ENCODE assay signal across 7 cellular contexts in the genomic region with DNA sequence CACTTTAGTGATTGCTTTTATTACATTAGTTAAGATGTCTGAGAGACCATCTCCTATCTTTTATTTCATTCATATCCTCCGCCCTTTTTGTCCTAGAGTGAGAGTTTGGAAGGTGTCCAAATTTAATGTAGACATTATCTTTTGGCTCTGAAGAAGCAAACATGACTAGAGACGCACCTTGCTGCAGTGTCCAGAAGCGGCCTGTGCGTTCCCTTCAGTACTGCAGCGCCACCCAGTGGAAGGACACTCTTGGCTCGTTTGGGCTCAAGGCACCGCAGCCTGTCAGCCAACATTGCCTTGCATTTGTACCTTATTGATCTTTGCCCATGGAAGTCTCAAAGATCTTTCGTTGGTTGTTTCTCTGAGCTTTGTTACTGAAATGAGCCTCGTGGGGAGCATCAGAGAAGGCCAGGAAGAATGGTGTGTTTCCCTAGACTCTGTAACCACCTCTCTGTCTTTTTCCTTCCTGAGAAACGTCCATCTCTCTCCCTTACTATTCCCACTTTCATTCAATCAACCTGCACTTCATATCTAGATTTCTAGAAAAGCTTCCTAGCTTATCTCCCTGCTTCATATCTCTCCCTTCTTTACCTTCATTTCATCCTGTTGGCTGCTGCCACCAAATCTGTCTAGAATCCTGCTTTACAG. TPM values are rescaled to one million over a fixed set of nuclear protein-coding genes. Genes with fewer than 3 reads are reported as not detected.
A peak's percentile ranks its signal among the peaks of the same experiment; 100 is the strongest.
DNase-seq lines count a peak whose midpoint lies in the region; ATAC-seq, FAIRE-seq and TF ChIP-seq lines count a peak whose summit lies in the region.

No MANE protein-coding gene starts in this region.

- peak; percentile 70 for ATAC-seq in activated CD8-positive, alpha-beta memory T cell treated with anti-CD3 and anti-CD28 coated beads, Interleukin-2, amount 10 ng/mL, durations not matched to agents 7 days and 5 days
- ATAC-seq in effector memory CD8-positive, alpha-beta T cell (replicated peaks): peak; percentile 69
- peak; percentile 69 to 84 for ATAC-seq in stimulated activated naive B cell treated with anti-CD40 and anti-IgM and Interleukin-4, amounts not matched to agents 10 μg/mL and 1 μg/mL and 100 μg/mL, for 72 hours (replicated peaks)
- no peak for ATAC-seq in HG02678 (IDR thresholded peaks at IDR 0.05; ENCODE audit: unreplicated experiment)

- CTCF ChIA-PET in activated CD8-positive, alpha-beta memory T cell treated with anti-CD3 and anti-CD28 coated beads, Interleukin-2, amount 10 ng/mL, durations not matched to agents 7 days and 5 days (lab: Charles Lee): interaction anchor here (1.0 to 9.3 kb wide), 8 partner anchors 10 to 102 kb away, joined by 3 to 93 read pairs (median 4); partner anchors contain the start of gene CLCN1

- H3K27ac Mint-ChIP-seq in activated CD8-positive, alpha-beta memory T cell treated with anti-CD3 and anti-CD28 coated beads, Interleukin-2, amount 10 ng/mL, durations not matched to agents 7 days and 5 days: peak overlapping the region; percentile 61
- peak overlapping the region in 1 of 2 donors; percentile 52 for H3K27ac Mint-ChIP-seq in effector memory CD8-positive, alpha-beta T cell
- H3K27ac Mint-ChIP-seq in stimulated activated naive B cell treated with anti-CD40 and anti-IgM and Interleukin-4, amounts not matched to agents 10 μg/mL and 1 μg/mL and 100 μg/mL, for 72 hours: peak overlapping the region; percentile 22

- peak; percentile 61 for FAIRE-seq in GM12892 (lab: Jason Lieb, UNC)

- H3K27me3 Mint-ChIP-seq in activated CD8-positive, alpha-beta memory T cell treated with anti-CD3 and anti-CD28 coated beads, Interleukin-2, amount 10 ng/mL, durations not matched to agents 7 days and 5 days: no peaks in the 10 kb centered on the region
- no peaks in the 10 kb centered on the region for H3K27me3 Mint-ChIP-seq in effector memory CD8-positive, alpha-beta T cell
- no peaks in the 10 kb centered on the region for H3K27me3 Mint-ChIP-seq in stimulated activated naive B cell treated with anti-CD40 and anti-IgM and Interleukin-4, amounts not matched to agents 10 μg/mL and 1 μg/mL and 100 μg/mL, for 72 hours

- no peak overlapping the region for H3K4me3 Mint-ChIP-seq in activated CD8-positive, alpha-beta memory T cell treated with anti-CD3 and anti-CD28 coated beads, Interleukin-2, amount 10 ng/mL, durations not matched to agents 7 days and 5 days
- H3K4me3 Mint-ChIP-seq in effector memory CD8-positive, alpha-beta T cell: no peak overlapping the region
- H3K4me3 Mint-ChIP-seq in stimulated activated naive B cell treated with anti-CD40 and anti-IgM and Interleukin-4, amounts not matched to agents 10 μg/mL and 1 μg/mL and 100 μg/mL, for 72 hours: no peak overlapping the region

- TF ChIP-seq POLR2A in GM12892 (IDR thresholded peaks at IDR 0.05; ENCODE audit: low read depth, low read length): no peak

- H3K36me3 Mint-ChIP-seq in activated CD8-positive, alpha-beta memory T cell treated with anti-CD3 and anti-CD28 coated beads, Interleukin-2, amount 10 ng/mL, durations not matched to agents 7 days and 5 days: peaks cover 89% of the 10 kb centered on the region
- peaks cover 62% of the 10 kb centered on the region for H3K36me3 Mint-ChIP-seq in effector memory CD8-positive, alpha-beta T cell (ENCODE audit: insufficient read depth)
- H3K36me3 Mint-ChIP-seq in stimulated activated naive B cell treated with anti-CD40 and anti-IgM and Interleukin-4, amounts not matched to agents 10 μg/mL and 1 μg/mL and 100 μg/mL, for 72 hours: peaks cover 71 to 78% of the 10 kb centered on the region in 2 donors

- no peaks in the 10 kb centered on the region for H3K9me3 Mint-ChIP-seq in activated CD8-positive, alpha-beta memory T cell treated with anti-CD3 and anti-CD28 coated beads, Interleukin-2, amount 10 ng/mL, durations not matched to agents 7 days and 5 days (ENCODE audit: low read depth)
- no peaks in the 10 kb centered on the region for H3K9me3 Mint-ChIP-seq in effector memory CD8-positive, alpha-beta T cell
- H3K9me3 Mint-ChIP-seq in stimulated activated naive B cell treated with anti-CD40 and anti-IgM and Interleukin-4, amounts not matched to agents 10 μg/mL and 1 μg/mL and 100 μg/mL, for 72 hours: peaks cover 0 to 1% of the 10 kb centered on the region in 2 donors

- DNase-seq in GM12892 (ENCODE audit: insufficient read length): no peak
- peak; percentile 29 for DNase-seq in NCI-H2227 treated with DMSO at 0.1 percent for 48 hours (lab: John Stamatoyannopoulos, UW)
- DNase-seq in activated CD8-positive, alpha-beta memory T cell treated with anti-CD3 and anti-CD28 coated beads, Interleukin-2, amount 10 ng/mL, durations not matched to agents 7 days and 5 days: peak; percentile 77
- peak; percentile 60 to 65 (median 63) for DNase-seq in effector memory CD8-positive, alpha-beta T cell
- DNase-seq in myocyte (ENCODE audit: low read depth): peak; percentile 56
- no peak for DNase-seq in stimulated activated naive B cell treated with anti-CD40 and anti-IgM and Interleukin-4, amounts not matched to agents 10 μg/mL and 1 μg/mL and 100 μg/mL, for 72 hours

- H3K4me1 Mint-ChIP-seq in activated CD8-positive, alpha-beta memory T cell treated with anti-CD3 and anti-CD28 coated beads, Interleukin-2, amount 10 ng/mL, durations not matched to agents 7 days and 5 days: peaks cover 53% of the 10 kb centered on the region
- H3K4me1 Mint-ChIP-seq in effector memory CD8-positive, alpha-beta T cell (ENCODE audit: low read depth in 2 of 2): peaks cover 22 to 26% of the 10 kb centered on the region in 2 donors
- H3K4me1 Mint-ChIP-seq in stimulated activated naive B cell treated with anti-CD40 and anti-IgM and Interleukin-4, amounts not matched to agents 10 μg/mL and 1 μg/mL and 100 μg/mL, for 72 hours: peaks cover 18 to 41% of the 10 kb centered on the region in 2 donors

RNA-seq across cellular contexts. Expression of gene CLCN1, which starts 10.4 kb away (rescaled TPM):
- polyA plus RNA-seq in GM12892 (2012; ENCODE audit: missing spikeins): not detected
- total RNA-seq in activated CD8-positive, alpha-beta memory T cell treated with anti-CD3 and anti-CD28 coated beads, Interleukin-2, amount 10 ng/mL, durations not matched to agents 7 days and 5 days: under 1 TPM; 0.09 TPM
- total RNA-seq in myocyte: not detected in 2 replicates
- not detected for polyA plus RNA-seq in myocyte (2012)

RNA-seq across cellular contexts. Expression of gene CASP2, which starts 17.4 kb away (rescaled TPM):
- polyA plus RNA-seq in GM12892 (2012; ENCODE audit: missing spikeins): 21.0 TPM
- total RNA-seq in activated CD8-positive, alpha-beta memory T cell treated with anti-CD3 and anti-CD28 coated beads, Interleukin-2, amount 10 ng/mL, durations not matched to agents 7 days and 5 days: 100 to 1,000 TPM; 117 to 129 TPM
- total RNA-seq in myocyte: 6.0 and 8.8 TPM in 2 replicates
- polyA plus RNA-seq in myocyte (2012): 10.3 TPM

RNA-seq across cellular contexts. Expression of gene TMEM139, which starts 20.8 kb away (rescaled TPM):
- 0.89 TPM for polyA plus RNA-seq in GM12892 (2012; ENCODE audit: missing spikeins)
- 1 to 10 TPM in 1 of 2 experiments, under 1 TPM in 1; 0.41 to 1.7 TPM for total RNA-seq in activated CD8-positive, alpha-beta memory T cell treated with anti-CD3 and anti-CD28 coated beads, Interleukin-2, amount 10 ng/mL, durations not matched to agents 7 days and 5 days
- 0.29 TPM in 1 of 2 replicates, not detected in the other for total RNA-seq in myocyte
- 0.57 TPM for polyA plus RNA-seq in myocyte (2012)

RNA-seq across cellular contexts. Expression of gene GSTK1, which starts 42.3 kb away (rescaled TPM):
- polyA plus RNA-seq in GM12892 (2012; ENCODE audit: missing spikeins): 88.3 TPM
- 100 to 1,000 TPM; 335 to 436 TPM for total RNA-seq in activated CD8-positive, alpha-beta memory T cell treated with anti-CD3 and anti-CD28 coated beads, Interleukin-2, amount 10 ng/mL, durations not matched to agents 7 days and 5 days
- total RNA-seq in myocyte: 162 and 208 TPM in 2 replicates
- polyA plus RNA-seq in myocyte (2012): 145 TPM

RNA-seq across cellular contexts. Expression of gene FAM131B, which starts 57.0 kb away (rescaled TPM):
- polyA plus RNA-seq in GM12892 (2012; ENCODE audit: missing spikeins): not detected
- total RNA-seq in activated CD8-positive, alpha-beta memory T cell treated with anti-CD3 and anti-CD28 coated beads, Interleukin-2, amount 10 ng/mL, durations not matched to agents 7 days and 5 days: 1 to 10 TPM; 2.3 to 2.6 TPM
- 1.1 and 1.5 TPM in 2 replicates for total RNA-seq in myocyte
- polyA plus RNA-seq in myocyte (2012): 2.0 TPM

Comparison
In these comparisons a context has a peak if more than half of its experiments do, and no peak if none do; other contexts are left out.
1. DNase-seq: peak in NCI-H2227 treated with DMSO at 0.1 percent for 48 hours (single experiment), activated CD8-positive, alpha-beta memory T cell treated with anti-CD3 and anti-CD28 coated beads, Interleukin-2, amount 10 ng/mL, durations not matched to agents 7 days and 5 days (single experiment), effector memory CD8-positive, alpha-beta T cell (3 of 3) and myocyte (single experiment); none in GM12892 (single experiment) and stimulated activated naive B cell treated with anti-CD40 and anti-IgM and Interleukin-4, amounts not matched to agents 10 μg/mL and 1 μg/mL and 100 μg/mL, for 72 hours (single experiment).
2. RNA of gene CASP2, which starts 17.4 kb away (total RNA-seq): 117 to 129 TPM in activated CD8-positive, alpha-beta memory T cell treated with anti-CD3 and anti-CD28 coated beads, Interleukin-2, amount 10 ng/mL, durations not matched to agents 7 days and 5 days; 6.0 to 8.8 TPM in myocyte; every median in the first group is over 10 times any median in the second.